8 cellular contexts compared by ENCODE assay signal in genomic region chr10:79286318-79286951, GRCh38.
A peak's percentile ranks its signal among the peaks of the same experiment; 100 is the strongest.
DNase-seq lines count a peak whose midpoint lies in the region; ATAC-seq lines count a peak whose summit lies in the region.

No MANE protein-coding gene starts in this region.

- DNase-seq in CD8-positive, alpha-beta memory T cell = peak; percentile 63 to 95 (median 73)
- peak; percentile 81 for DNase-seq in activated CD4-positive, CD25-positive, alpha-beta regulatory T cell treated with anti-CD3 and anti-CD28 coated beads, Interleukin-2, amount 50 U/mL, for 72 hours
- peak; percentile 78 for DNase-seq in central memory CD4-positive, alpha-beta T cell
- DNase-seq in myocyte (ENCODE audit: low read depth) (peak; percentile 61), islet precursor cell (no peak)
- DNase-seq in stimulated activated naive CD4-positive, alpha-beta T cell (lab: John Stamatoyannopoulos, UW) = peak in 5 of 6 experiments; percentile 17 to 68 (median 58)

- no peaks in the 10 kb centered on the region for H3K9me3 ChIP-seq in CD8-positive, alpha-beta memory T cell (ENCODE audit: low read length)

- peak; percentile 80 for ATAC-seq in GM19468 (IDR thresholded peaks at IDR 0.05; ENCODE audit: extremely low read depth, unreplicated experiment)

- H3K4me3 ChIP-seq in CD8-positive, alpha-beta memory T cell (ENCODE audit: low read length) = peak overlapping the region; percentile 41

- H3K36me3 ChIP-seq in CD8-positive, alpha-beta memory T cell (ENCODE audit: insufficient read depth, low read length) = no peaks in the 10 kb centered on the region

- H3K27ac Mint-ChIP-seq in CD8-positive, alpha-beta memory T cell = peak overlapping the region; percentile 93 to 100 (median 96)
- peak overlapping the region; percentile 91 to 100 (median 98) for H3K27ac Mint-ChIP-seq in IgD-negative memory B cell

- POLR2A ChIA-PET in CD8-positive, alpha-beta memory T cell (lab: Charles Lee) = interaction anchor here (0.8 to 1.6 kb wide), 6 partner anchors 9 to 42 kb away, joined by 3 to 11 read pairs (median 5); no protein-coding TSS in a partner anchor

- H3K4me1 Mint-ChIP-seq in CD8-positive, alpha-beta memory T cell = peaks cover 48 to 68% (median 53%) of the 10 kb centered on the region in 3 donors
- H3K4me1 Mint-ChIP-seq in IgD-negative memory B cell = peaks cover 57 to 62% (median 57%) of the 10 kb centered on the region in 3 donors

- H3K4me3 Mint-ChIP-seq in CD8-positive, alpha-beta memory T cell = peak overlapping the region; percentile 7 to 89 (median 82)
- peak overlapping the region; percentile 52 to 95 (median 86) for H3K4me3 Mint-ChIP-seq in IgD-negative memory B cell

- peaks cover 47% of the 10 kb centered on the region for H3K4me1 ChIP-seq in CD8-positive, alpha-beta memory T cell (ENCODE audit: insufficient read depth, low read length)

- H3K27me3 Mint-ChIP-seq in CD8-positive, alpha-beta memory T cell = no peaks in the 10 kb centered on the region
- no peaks in the 10 kb centered on the region for H3K27me3 Mint-ChIP-seq in IgD-negative memory B cell

- no peaks in the 10 kb centered on the region for H3K27me3 ChIP-seq in CD8-positive, alpha-beta memory T cell (ENCODE audit: insufficient read depth, low read length, poor library complexity, severe bottlenecking)

- CTCF ChIA-PET in CD8-positive, alpha-beta memory T cell (lab: Charles Lee) = interaction anchor here (0.9 to 2.4 kb wide), 7 partner anchors 11 to 88 kb away, joined by 3 to 11 read pairs (median 5); no protein-coding TSS in a partner anchor

- no peaks in the 10 kb centered on the region for H3K9me3 Mint-ChIP-seq in CD8-positive, alpha-beta memory T cell
- no peaks in the 10 kb centered on the region for H3K9me3 Mint-ChIP-seq in IgD-negative memory B cell

- peak overlapping the region; percentile 36 for H3K27ac ChIP-seq in CD8-positive, alpha-beta memory T cell (ENCODE audit: low read depth, low read length)

- peaks cover 0 to 21% (median 7%) of the 10 kb centered on the region in 3 donors for H3K36me3 Mint-ChIP-seq in CD8-positive, alpha-beta memory T cell
- peaks cover 6% of the 10 kb centered on the region for H3K36me3 Mint-ChIP-seq in IgD-negative memory B cell
